ENCODE assay signal across 14 cellular contexts in the genomic region with DNA sequence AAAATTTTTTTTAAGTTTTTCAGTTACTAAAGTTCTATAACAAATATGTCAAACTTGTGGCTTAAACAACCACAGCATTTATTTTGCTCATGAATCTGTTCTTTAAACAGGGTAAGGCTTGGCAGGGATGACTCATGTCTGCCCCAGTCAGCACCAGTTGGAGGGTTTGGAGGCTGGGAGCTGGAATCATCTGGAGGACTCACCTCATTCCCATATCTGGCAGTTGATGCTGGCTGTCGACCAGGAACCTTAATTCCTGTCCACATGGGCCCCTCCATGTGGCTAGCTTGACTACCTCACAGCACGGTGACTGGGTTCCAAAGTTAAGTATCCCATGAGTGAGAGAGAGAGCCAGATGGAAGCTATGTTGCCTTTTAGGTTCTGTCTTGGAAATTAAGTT. TPM values are rescaled to one million over a fixed set of nuclear protein-coding genes. Genes with fewer than 3 reads are reported as not detected.
DNase-seq lines count a peak whose midpoint lies in the region; ATAC-seq, FAIRE-seq and TF ChIP-seq lines count a peak whose summit lies in the region.
"Had no signal": no experiment of that assay in that cellular context is flagged by ENCODE, and none has a peak within 500 bp of the region (broad histone marks: within the 10 kb centered on the region; RNA-seq: fewer than 3 reads in every experiment).

No MANE protein-coding gene starts in this region.

- H3K27ac Mint-ChIP-seq in T-helper 17 cell, result no peak overlapping the region
- H3K27ac Mint-ChIP-seq: activated T-cell treated with anti-CD3 and anti-CD28 coated beads, Interleukin-2, amount 50 U/mL, for 72 hours; mesothelial cell of epicardium had no signal

- TF ChIP-seq CTCF in kidney epithelial cell (IDR thresholded peaks at IDR 0.05; ENCODE audit: insufficient read depth, low read length, poor library complexity, severe bottlenecking) (no peak), colonic mucosa (IDR thresholded peaks at IDR 0.05) (no peak)

- H3K27ac ChIP-seq in colonic mucosa, result no peak overlapping the region
- H3K27ac ChIP-seq: Peyer's patch, right atrium auricular region had no signal

- peaks cover 6% of the 10 kb centered on the region for H3K4me1 ChIP-seq in colonic mucosa
- H3K4me1 ChIP-seq: Peyer's patch, right atrium auricular region had no signal

- no peak overlapping the region for H3K4me3 Mint-ChIP-seq in T-helper 17 cell
- H3K4me3 Mint-ChIP-seq: activated T-cell treated with anti-CD3 and anti-CD28 coated beads, Interleukin-2, amount 50 U/mL, for 72 hours; mesothelial cell of epicardium had no signal

- no peak for ATAC-seq in T-helper 17 cell
- ATAC-seq: activated T-cell treated with anti-CD3 and anti-CD28 coated beads, Interleukin-2, amount 50 U/mL, for 72 hours had no signal

- no peak for FAIRE-seq in GM19239 (lab: Jason Lieb, UNC)

- H3K9me3 ChIP-seq in T-helper 17 cell (ENCODE audit: control insufficient read depth, low read length, poor library complexity, severe bottlenecking) (no peaks in the 10 kb centered on the region), colonic mucosa (no peaks in the 10 kb centered on the region)
- H3K9me3 ChIP-seq: Peyer's patch, right atrium auricular region had no signal

- no peaks in the 10 kb centered on the region for H3K36me3 ChIP-seq in kidney epithelial cell (ENCODE audit: control insufficient read depth, insufficient read depth, low read length)
- no peaks in the 10 kb centered on the region for H3K36me3 ChIP-seq in colonic mucosa
- H3K36me3 ChIP-seq: Peyer's patch, right atrium auricular region had no signal

- no peak overlapping the region for H3K4me3 ChIP-seq in kidney epithelial cell (ENCODE audit: low read depth, low read length)
- H3K4me3 ChIP-seq in colonic mucosa, result no peak overlapping the region
- H3K4me3 ChIP-seq: Peyer's patch, right atrium auricular region had no signal

- peaks cover 5% of the 10 kb centered on the region for H3K27me3 Mint-ChIP-seq in T-helper 17 cell

- H3K27me3 ChIP-seq in kidney epithelial cell (ENCODE audit: control insufficient read depth, insufficient read depth, low read length) (no peaks in the 10 kb centered on the region), colonic mucosa (no peaks in the 10 kb centered on the region)
- H3K27me3 ChIP-seq: Peyer's patch, right atrium auricular region had no signal

- no peaks in the 10 kb centered on the region for H3K4me1 Mint-ChIP-seq in T-helper 17 cell

- peaks cover 2% of the 10 kb centered on the region for H3K36me3 Mint-ChIP-seq in T-helper 17 cell (ENCODE audit: low read depth)
- H3K36me3 Mint-ChIP-seq: mesothelial cell of epicardium had no signal

- no peak overlapping the region for H3K9ac ChIP-seq in colonic mucosa (ENCODE audit: low read depth in 2 of 2, low read length in 2 of 2)

- in situ Hi-C loops in ACHN (cut with HindIII; ENCODE audit: low pct_ligation_motif_present, low pct_unique_long_range_greater_than_20kb, low sequenced_read_pairs), result no loop called here

- peak; percentile 16 for DNase-seq in ACHN
- DNase-seq in HS-27A (ENCODE audit: low read depth), result peak; percentile 87
- peak; percentile 83 for DNase-seq in astrocyte of the hippocampus (ENCODE audit: low read depth, low spot score)
- peak; percentile 54 for DNase-seq in kidney epithelial cell (ENCODE audit: low read depth)
- no peak for DNase-seq in NCI-H2171 treated with DMSO at 0.1 percent for 48 hours (lab: John Stamatoyannopoulos, UW)
- no peak for DNase-seq in T-helper 17 cell
- DNase-seq in colonic mucosa, result no peak
- DNase-seq in GM19239 (ENCODE audit: insufficient read length, low spot score), result no peak
- DNase-seq: activated T-cell treated with anti-CD3 and anti-CD28 coated beads, Interleukin-2, amount 50 U/mL, for 72 hours; AML-193; NCI-H2081; Peyer's patch had no signal

- intact Hi-C loops in colonic mucosa (cut with DNase I), result no loop called here

RNA-seq across cellular contexts. Expression of gene CCL28, which starts 13.8 kb away (rescaled TPM):
- 4.7 and 7.5 TPM in 2 replicates for total RNA-seq in kidney epithelial cell
- total RNA-seq in T-helper 17 cell, result 10 to 100 TPM; 10.6 to 14.9 TPM
- 100 to 1,000 TPM in 1 of 2 donors, 10 to 100 TPM in 1; 56.8 to 116 TPM for total RNA-seq in colonic mucosa
- total RNA-seq: mesothelial cell of epicardium had no signal

RNA-seq across cellular contexts. Expression of gene TMEM267, which starts 57.7 kb away (rescaled TPM):
- total RNA-seq in kidney epithelial cell, result 17.9 and 25.4 TPM in 2 replicates
- 10 to 100 TPM in 1 of 2 donors, 1 to 10 TPM in 1; 9.1 to 10.6 TPM for total RNA-seq in T-helper 17 cell
- total RNA-seq in colonic mucosa, result 10 to 100 TPM in 1 of 2 donors, 1 to 10 TPM in 1; 7.3 to 11.8 TPM

Comparison
In these comparisons a context has a peak if more than half of its experiments do, and no peak if none do; other contexts are left out.
1. DNase-seq: peak in ACHN (single experiment), HS-27A (single experiment), astrocyte of the hippocampus (single experiment) and kidney epithelial cell (single experiment); none in NCI-H2171 treated with DMSO at 0.1 percent for 48 hours (single experiment), T-helper 17 cell (0 of 3), colonic mucosa (single experiment) and GM19239 (single experiment).